ENCODE assay signal across 29 cellular contexts in the genomic region with DNA sequence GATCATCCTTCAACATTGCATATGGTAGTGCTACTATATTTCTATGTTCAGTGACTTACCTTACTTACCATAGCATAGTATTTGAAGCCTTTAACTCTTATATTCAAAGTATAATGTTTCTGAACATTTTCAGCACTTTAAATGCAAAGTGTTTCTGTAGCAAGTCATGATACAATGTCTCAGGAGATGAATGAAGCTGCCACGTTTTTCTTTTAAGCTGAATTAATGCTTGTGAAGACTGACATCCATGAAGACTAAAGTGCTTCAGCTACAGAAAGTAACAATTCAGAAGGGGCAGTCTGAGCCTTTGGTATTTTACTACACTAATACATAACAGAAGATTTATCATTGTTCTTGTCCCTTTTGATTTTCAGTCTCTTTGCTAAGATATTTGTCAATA.
"Had no signal": no experiment of that assay in that cellular context is flagged by ENCODE, and none has a peak within 500 bp of the region (broad histone marks: within the 10 kb centered on the region; RNA-seq: fewer than 3 reads in every experiment).

No MANE protein-coding gene starts in this region.

- H3K27ac ChIP-seq: stomach, suprapubic skin, testis, thoracic aorta, thyroid gland, tibial artery, tibial nerve, transverse colon, upper lobe of left lung, upper lobe of right lung, uterus, vagina had no signal

- ATAC-seq: stimulated activated effector memory CD8-positive, alpha-beta T cell treated with anti-CD3 and anti-CD28 coated beads, Interleukin-12 subunit alpha, Interleukin-12 subunit beta, amount 100 ng/mL, for 72 hours; stimulated activated memory B cell treated with anti-CD40 and anti-IgM and Interleukin-4, amounts not matched to agents 10 μg/mL and 1 μg/mL and 100 μg/mL, for 72 hours; stimulated activated naive B cell treated with anti-CD40 and anti-IgM and Interleukin-4, amounts not matched to agents 10 μg/mL and 1 μg/mL and 100 μg/mL, for 72 hours; stimulated activated naive CD8-positive, alpha-beta T cell treated with anti-CD3 and anti-CD28 coated beads, Interleukin-15, amount 100 ng/mL, for 72 hours; stimulated activated naive CD8-positive, alpha-beta T cell treated with anti-CD3 and anti-CD28 coated beads, Interleukin-15, Interleukin-2, amounts not matched to agents 100 U/mL and 50 U/mL, for 24 hours; upper lobe of right lung had no signal

- H3K4me1 ChIP-seq: stomach, suprapubic skin, testis, thyroid gland, tibial artery, tibial nerve, transverse colon, upper lobe of left lung, upper lobe of right lung, uterus, vagina had no signal

- H3K9me3 ChIP-seq: stomach, suprapubic skin, testis, thoracic aorta, thyroid gland, tibial artery, tibial nerve, transverse colon, upper lobe of left lung, upper lobe of right lung, uterus, vagina had no signal

- H3K9me3 Mint-ChIP-seq: stimulated activated memory B cell treated with anti-CD40 and anti-IgM and Interleukin-4, amounts not matched to agents 10 μg/mL and 1 μg/mL and 100 μg/mL, for 72 hours; stimulated activated naive B cell treated with anti-CD40 and anti-IgM and Interleukin-4, amounts not matched to agents 10 μg/mL and 1 μg/mL and 100 μg/mL, for 72 hours; stimulated activated naive CD8-positive, alpha-beta T cell treated with anti-CD3 and anti-CD28 coated beads, Interleukin-15, Interleukin-2, amounts not matched to agents 100 ng/mL and 50 ng/mL, for 24 hours; type B pancreatic cell had no signal

- H3K27me3 Mint-ChIP-seq: stimulated activated memory B cell treated with anti-CD40 and anti-IgM and Interleukin-4, amounts not matched to agents 10 μg/mL and 1 μg/mL and 100 μg/mL, for 72 hours; stimulated activated naive B cell treated with anti-CD40 and anti-IgM and Interleukin-4, amounts not matched to agents 10 μg/mL and 1 μg/mL and 100 μg/mL, for 72 hours; stimulated activated naive CD8-positive, alpha-beta T cell treated with anti-CD3 and anti-CD28 coated beads, Interleukin-15, amount 100 ng/mL, for 72 hours; stimulated activated naive CD8-positive, alpha-beta T cell treated with anti-CD3 and anti-CD28 coated beads, Interleukin-15, Interleukin-2, amounts not matched to agents 100 ng/mL and 50 ng/mL, for 24 hours; type B pancreatic cell had no signal

- H3K4me1 Mint-ChIP-seq: stimulated activated effector memory CD8-positive, alpha-beta T cell treated with anti-CD3 and anti-CD28 coated beads, Interleukin-12 subunit alpha, Interleukin-12 subunit beta, amount 100 ng/mL, for 72 hours; stimulated activated memory B cell treated with anti-CD40 and anti-IgM and Interleukin-4, amounts not matched to agents 10 μg/mL and 1 μg/mL and 100 μg/mL, for 72 hours; stimulated activated naive B cell treated with anti-CD40 and anti-IgM and Interleukin-4, amounts not matched to agents 10 μg/mL and 1 μg/mL and 100 μg/mL, for 72 hours; stimulated activated naive CD8-positive, alpha-beta T cell treated with anti-CD3 and anti-CD28 coated beads, Interleukin-15, amount 100 ng/mL, for 72 hours had no signal

- H3K36me3 Mint-ChIP-seq: stimulated activated effector memory CD8-positive, alpha-beta T cell treated with anti-CD3 and anti-CD28 coated beads, Interleukin-12 subunit alpha, Interleukin-12 subunit beta, amount 100 ng/mL, for 72 hours; stimulated activated memory B cell treated with anti-CD40 and anti-IgM and Interleukin-4, amounts not matched to agents 10 μg/mL and 1 μg/mL and 100 μg/mL, for 72 hours; stimulated activated naive B cell treated with anti-CD40 and anti-IgM and Interleukin-4, amounts not matched to agents 10 μg/mL and 1 μg/mL and 100 μg/mL, for 72 hours; type B pancreatic cell had no signal

- H3K4me3 Mint-ChIP-seq: stimulated activated effector memory CD8-positive, alpha-beta T cell treated with anti-CD3 and anti-CD28 coated beads, Interleukin-12 subunit alpha, Interleukin-12 subunit beta, amount 100 ng/mL, for 72 hours; stimulated activated memory B cell treated with anti-CD40 and anti-IgM and Interleukin-4, amounts not matched to agents 10 μg/mL and 1 μg/mL and 100 μg/mL, for 72 hours; stimulated activated naive B cell treated with anti-CD40 and anti-IgM and Interleukin-4, amounts not matched to agents 10 μg/mL and 1 μg/mL and 100 μg/mL, for 72 hours; stimulated activated naive CD8-positive, alpha-beta T cell treated with anti-CD3 and anti-CD28 coated beads, Interleukin-15, amount 100 ng/mL, for 72 hours; stimulated activated naive CD8-positive, alpha-beta T cell treated with anti-CD3 and anti-CD28 coated beads, Interleukin-15, Interleukin-2, amounts not matched to agents 100 ng/mL and 50 ng/mL, for 24 hours; type B pancreatic cell had no signal

- DNase-seq: stimulated activated CD4-positive, alpha-beta T cell treated with anti-CD3 and anti-CD28 coated beads, Interleukin-2, amount 100 ng/mL, for 48 hours; stimulated activated CD4-positive, alpha-beta T cell treated with anti-CD3 and anti-CD28 coated beads, Interleukin-4, amount 100 ng/mL, for 1 hour; stimulated activated CD4-positive, alpha-beta T cell treated with anti-CD3 and anti-CD28 coated beads, Interleukin-4, amount 100 ng/mL, for 24 hours; stimulated activated CD4-positive, alpha-beta T cell treated with anti-CD3 and anti-CD28 coated beads, Interleukin-4, amount 100 ng/mL, for 4 hours; stimulated activated CD8-positive, alpha-beta memory T cell treated with anti-CD3 and anti-CD28 coated beads, Interleukin-4, amount 100 ng/mL, for 48 hours; stimulated activated naive B cell treated with anti-CD40 and anti-IgM and Interleukin-4, amounts not matched to agents 10 μg/mL and 1 μg/mL and 100 μg/mL, for 72 hours; stimulated activated naive CD4-positive, alpha-beta T cell; stimulated activated naive CD4-positive, alpha-beta T cell treated with Interleukin-2 at 50 U/mL for 16 hours; stimulated activated naive CD8-positive, alpha-beta T cell treated with anti-CD3 and anti-CD28 coated beads, Interleukin-15, amount 100 ng/mL, for 72 hours; stimulated activated naive CD8-positive, alpha-beta T cell treated with anti-CD3 and anti-CD28 coated beads, Interleukin-15, Interleukin-2, amounts not matched to agents 100 U/mL and 50 U/mL, for 24 hours; stomach; substantia nigra; testis; thyroid gland; tibial artery; transverse colon; trophoblast cell; upper lobe of left lung; upper lobe of right lung; uterus had no signal

- FAIRE-seq: urothelium cell line had no signal

- H3K27me3 ChIP-seq: stomach, suprapubic skin, testis, thyroid gland, tibial artery, tibial nerve, transverse colon, upper lobe of left lung, upper lobe of right lung, uterus, vagina had no signal

- H3K36me3 ChIP-seq: stomach, suprapubic skin, thoracic aorta, thyroid gland, tibial artery, tibial nerve, transverse colon, upper lobe of left lung, upper lobe of right lung, uterus, vagina had no signal

- H3K27ac Mint-ChIP-seq: stimulated activated effector memory CD8-positive, alpha-beta T cell treated with anti-CD3 and anti-CD28 coated beads, Interleukin-12 subunit alpha, Interleukin-12 subunit beta, amount 100 ng/mL, for 72 hours; stimulated activated memory B cell treated with anti-CD40 and anti-IgM and Interleukin-4, amounts not matched to agents 10 μg/mL and 1 μg/mL and 100 μg/mL, for 72 hours; stimulated activated naive B cell treated with anti-CD40 and anti-IgM and Interleukin-4, amounts not matched to agents 10 μg/mL and 1 μg/mL and 100 μg/mL, for 72 hours; stimulated activated naive CD8-positive, alpha-beta T cell treated with anti-CD3 and anti-CD28 coated beads, Interleukin-15, amount 100 ng/mL, for 72 hours; stimulated activated naive CD8-positive, alpha-beta T cell treated with anti-CD3 and anti-CD28 coated beads, Interleukin-15, Interleukin-2, amounts not matched to agents 100 ng/mL and 50 ng/mL, for 24 hours; type B pancreatic cell had no signal

- H3K4me3 ChIP-seq: stomach, suprapubic skin, testis, thoracic aorta, thyroid gland, tibial artery, tibial nerve, transverse colon, upper lobe of left lung, upper lobe of right lung, uterus, vagina had no signal
